In genomic region chr1:9449976-9450696, GRCh38 we compare ENCODE assay signal across 21 cellular contexts.
DNase-seq lines count a peak whose midpoint lies in the region; FAIRE-seq and TF ChIP-seq lines count a peak whose summit lies in the region.
"Had no signal": no experiment of that assay in that cellular context is flagged by ENCODE, and none has a peak within 500 bp of the region (broad histone marks: within the 10 kb centered on the region; RNA-seq: fewer than 3 reads in every experiment).

No MANE protein-coding gene starts in this region.

- peak overlapping the region; percentile 3 for H2AK5ac ChIP-seq in neuronal stem cell (ENCODE audit: low read depth, low read length)

- no peak overlapping the region for H3K4me2 ChIP-seq in neuronal stem cell (ENCODE audit: insufficient read depth, low read length, poor library complexity, severe bottlenecking)
- H3K4me2 ChIP-seq: A549, GM23338 had no signal

- intact Hi-C loops in cardiac septum (cut with DNase I) (loop anchor here (2.0 to 10.0 kb wide), 2 partner anchors 65 to 335 kb away; no protein-coding TSS in a partner anchor), esophagus muscularis mucosa (cut with DNase I) (loop anchor here (10.0 kb wide), 1 partner anchor 75 kb away; no protein-coding TSS in a partner anchor), uterus (cut with DNase I; ENCODE audit: low total_unique reads) (loop anchor here (10.0 kb wide), 1 partner anchor 165 kb away; no protein-coding TSS in a partner anchor), kidney (cut with DNase I) (loop anchor here (10.0 kb wide), 2 partner anchors 95 to 165 kb away; no protein-coding TSS in a partner anchor)

- peaks cover 4% of the 10 kb centered on the region for H3K79me1 ChIP-seq in neuronal stem cell (ENCODE audit: low read depth, low read length)

- no peak overlapping the region for H4K91ac ChIP-seq in neuronal stem cell (ENCODE audit: low read depth, low read length, poor library complexity)

- TF ChIP-seq POLR2A in esophagus muscularis mucosa (IDR thresholded peaks at IDR 0.05; ENCODE audit: low read depth) = no peak
- no peak for TF ChIP-seq POLR2A in uterus (IDR thresholded peaks at IDR 0.05)

- H2BK5ac ChIP-seq in neuronal stem cell (ENCODE audit: low read length) = no peak overlapping the region

- TF ChIP-seq EP300 in esophagus muscularis mucosa (IDR thresholded peaks at IDR 0.05) = no peak

- H3K4me1 ChIP-seq in right atrium auricular region = peaks cover 0 to 29% of the 10 kb centered on the region in 2 donors
- peaks cover 18 to 35% (median 31%) of the 10 kb centered on the region in 4 donors for H3K4me1 ChIP-seq in esophagus muscularis mucosa
- peaks cover 4 to 9% of the 10 kb centered on the region in 2 donors for H3K4me1 ChIP-seq in neuronal stem cell (ENCODE audit: control insufficient read depth in 2 of 2, insufficient read depth in 1 of 2, low read depth in 1 of 2, low read length in 2 of 2)
- peaks cover 0 to 10% of the 10 kb centered on the region in 2 donors for H3K4me1 ChIP-seq in uterus
- H3K4me1 ChIP-seq in kidney (ENCODE audit: control insufficient read depth in 1 of 2, insufficient read depth in 1 of 2, low read depth in 1 of 2, low read length in 2 of 2) = peaks cover 9 to 28% of the 10 kb centered on the region in 2 donors

- H3K9me3 ChIP-seq in right atrium auricular region (no peaks in the 10 kb centered on the region), esophagus muscularis mucosa (no peaks in the 10 kb centered on the region), neuronal stem cell (replicated peaks in 1 of 2; ENCODE audit: control insufficient read depth in 2 of 2, insufficient read depth in 1 of 2, low read depth in 1 of 2, low read length in 2 of 2) (peaks cover 0 to 4% of the 10 kb centered on the region in 2 donors), uterus (no peaks in the 10 kb centered on the region), kidney (ENCODE audit: control insufficient read depth in 1 of 2, low read length in 2 of 2) (no peaks in the 10 kb centered on the region)
- H3K9me3 ChIP-seq: A549, upper lobe of right lung had no signal

- FAIRE-seq in kidney (lab: Jason Lieb, UNC) = no peak
- FAIRE-seq: A549 had no signal

- no peak overlapping the region for H3K14ac ChIP-seq in neuronal stem cell (ENCODE audit: low read length)

- H3K36me3 ChIP-seq in right atrium auricular region (no peaks in the 10 kb centered on the region), esophagus muscularis mucosa (no peaks in the 10 kb centered on the region), neuronal stem cell (replicated peaks in 1 of 2; ENCODE audit: control insufficient read depth in 2 of 2, insufficient read depth in 2 of 2, low read length in 2 of 2) (peaks cover 0 to 3% of the 10 kb centered on the region in 2 donors), uterus (no peaks in the 10 kb centered on the region), kidney (ENCODE audit: control insufficient read depth in 1 of 2, insufficient read depth in 2 of 2, low read length in 2 of 2) (no peaks in the 10 kb centered on the region)
- H3K36me3 ChIP-seq: upper lobe of right lung had no signal

- no peak overlapping the region for H2BK12ac ChIP-seq in neuronal stem cell (ENCODE audit: low read length)

- H3K27me3 ChIP-seq in right atrium auricular region (no peaks in the 10 kb centered on the region), esophagus muscularis mucosa (no peaks in the 10 kb centered on the region), neuronal stem cell (ENCODE audit: control insufficient read depth in 3 of 3, insufficient read depth in 3 of 3, low read depth in 1 of 3, low read length in 3 of 3) (peaks cover 0 to 33% (median 0%) of the 10 kb centered on the region in 3 experiments), uterus (no peaks in the 10 kb centered on the region)
- H3K27me3 ChIP-seq: upper lobe of right lung had no signal

- no peak overlapping the region for H2BK120ac ChIP-seq in neuronal stem cell (ENCODE audit: low read depth, low read length)

- H2BK15ac ChIP-seq in neuronal stem cell (ENCODE audit: low read length) = peak overlapping the region; percentile 31

- no peak overlapping the region for H2AFZ ChIP-seq in neuronal stem cell (ENCODE audit: low read length)
- H2AFZ ChIP-seq: GM23338 had no signal

- WGBS in esophagus muscularis mucosa = 82% methylated on average over 8 of the region's 12 CpGs
- WGBS in neuronal stem cell (ENCODE audit: extremely low coverage in 2 of 2, insufficient read length in 2 of 2, insufficient replicate concordance in 1 of 2), 2 donors = no CpG with 5 or more reads among the region's 12 CpGs

- peak overlapping the region; percentile 65 to 69 for H3K27ac ChIP-seq in right atrium auricular region
- peak overlapping the region; percentile 66 to 72 (median 67) for H3K27ac ChIP-seq in esophagus muscularis mucosa (replicated peaks in 1 of 4)
- H3K27ac ChIP-seq in neuronal stem cell (replicated peaks; ENCODE audit: low read length) = no peak overlapping the region
- peak overlapping the region; percentile 41 to 59 for H3K27ac ChIP-seq in uterus
- no peak overlapping the region for H3K27ac ChIP-seq in kidney (ENCODE audit: low read depth in 2 of 2, low read length in 2 of 2)
- H3K27ac ChIP-seq: upper lobe of right lung had no signal

- DNase-seq in right atrium auricular region (ENCODE audit: low spot score) = no peak
- no peak for DNase-seq in cardiac septum (ENCODE audit: low spot score)
- DNase-seq in esophagus muscularis mucosa (ENCODE audit: extremely low spot score) = no peak
- DNase-seq in neuronal stem cell (ENCODE audit: low spot score) = no peak
- no peak for DNase-seq in uterus
- no peak for DNase-seq in kidney
- DNase-seq in DMS53 treated with DMSO at 0.1 percent for 48 hours (lab: John Stamatoyannopoulos, UW; ENCODE audit: unreplicated experiment) = no peak
- no peak for DNase-seq in medulla oblongata (ENCODE audit: extremely low spot score)
- DNase-seq: activated CD8-positive, alpha-beta memory T cell treated with anti-CD3 and anti-CD28 coated beads for 24 hours; activated naive CD4-positive, alpha-beta T cell treated with anti-CD3 and anti-CD28 coated beads for 36 hours; activated T-cell treated with anti-CD3 and anti-CD28 coated beads, Interleukin-2, amount 50 U/mL, for 24 hours; foreskin fibroblast; midbrain; NCI-H1092 treated with DMSO at 0.1 percent for 48 hours; NCI-H2029; NCI-H82; nephron progenitor cell; stimulated activated naive CD8-positive, alpha-beta T cell treated with anti-CD3 and anti-CD28 coated beads, Interleukin-15, amount 100 ng/mL, for 72 hours; upper lobe of right lung had no signal

- H4K8ac ChIP-seq in neuronal stem cell (ENCODE audit: low read depth, low read length) = no peak overlapping the region

- H3K9ac ChIP-seq in neuronal stem cell (ENCODE audit: low read depth, low read length, poor library complexity) = no peak overlapping the region
- peak overlapping the region in 1 of 2 donors; percentile 12 for H3K9ac ChIP-seq in kidney (ENCODE audit: low read length in 2 of 2)

- no peak overlapping the region for H3K4me3 ChIP-seq in right atrium auricular region
- no peak overlapping the region for H3K4me3 ChIP-seq in esophagus muscularis mucosa
- H3K4me3 ChIP-seq in neuronal stem cell (ENCODE audit: low read length in 2 of 2) = no peak overlapping the region
- H3K4me3 ChIP-seq in uterus = no peak overlapping the region
- no peak overlapping the region for H3K4me3 ChIP-seq in kidney (ENCODE audit: low read length in 2 of 2)
- H3K4me3 ChIP-seq: A549, GM23338, upper lobe of right lung had no signal

- TF ChIP-seq CTCF in right atrium auricular region (IDR thresholded peaks at IDR 0.05) = no peak
- TF ChIP-seq CTCF in esophagus muscularis mucosa (IDR thresholded peaks at IDR 0.05) = no peak
- no peak for TF ChIP-seq CTCF in uterus (IDR thresholded peaks at IDR 0.05)
- TF ChIP-seq CTCF in kidney (IDR thresholded peaks at IDR 0.05; ENCODE audit: borderline replicate concordance, extremely low read depth, insufficient read depth) = no peak

- H3K23ac ChIP-seq in neuronal stem cell (ENCODE audit: low read depth, low read length, poor library complexity) = no peak overlapping the region

- peak overlapping the region; percentile 35 for H3K18ac ChIP-seq in neuronal stem cell (ENCODE audit: low read length)

- H3K4ac ChIP-seq in neuronal stem cell (ENCODE audit: low read length) = no peak overlapping the region

Comparison
In these comparisons a context has a peak if more than half of its experiments do, and no peak if none do; other contexts are left out.
1. H3K27ac ChIP-seq: peak in right atrium auricular region (2 of 2), esophagus muscularis mucosa (4 of 4) and uterus (2 of 2); none in neuronal stem cell (single experiment) and kidney (0 of 2).